Comparison of ENCODE assay signal across 1 cellular context in the genomic region with DNA sequence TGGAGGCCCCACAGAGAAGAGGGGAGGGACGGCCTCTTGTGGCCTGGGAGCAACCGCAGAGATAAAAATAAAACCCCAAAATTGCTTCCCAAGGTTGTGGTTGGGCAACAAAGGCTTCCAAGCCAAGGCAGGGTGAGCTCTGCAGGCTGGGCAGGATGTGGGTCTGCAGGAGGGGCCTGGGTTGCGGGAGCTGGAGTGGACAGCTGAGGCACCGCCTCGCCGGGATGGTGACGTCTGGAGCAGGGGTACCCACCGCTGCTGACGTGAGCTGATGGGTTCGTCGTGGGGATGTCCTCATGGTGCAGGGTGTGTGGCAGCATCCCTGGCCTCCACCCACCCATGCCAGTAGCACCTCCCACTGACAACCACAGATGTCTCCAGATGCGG.
TF ChIP-seq lines count a peak whose summit lies in the region.

No MANE protein-coding gene starts in this region.

TF ChIP-seq in WTC11, 78 proteins besides CTCF, POLR2A, EP300 and RAD21 (continued from another document):
- TF ChIP-seq, protein P1, sequence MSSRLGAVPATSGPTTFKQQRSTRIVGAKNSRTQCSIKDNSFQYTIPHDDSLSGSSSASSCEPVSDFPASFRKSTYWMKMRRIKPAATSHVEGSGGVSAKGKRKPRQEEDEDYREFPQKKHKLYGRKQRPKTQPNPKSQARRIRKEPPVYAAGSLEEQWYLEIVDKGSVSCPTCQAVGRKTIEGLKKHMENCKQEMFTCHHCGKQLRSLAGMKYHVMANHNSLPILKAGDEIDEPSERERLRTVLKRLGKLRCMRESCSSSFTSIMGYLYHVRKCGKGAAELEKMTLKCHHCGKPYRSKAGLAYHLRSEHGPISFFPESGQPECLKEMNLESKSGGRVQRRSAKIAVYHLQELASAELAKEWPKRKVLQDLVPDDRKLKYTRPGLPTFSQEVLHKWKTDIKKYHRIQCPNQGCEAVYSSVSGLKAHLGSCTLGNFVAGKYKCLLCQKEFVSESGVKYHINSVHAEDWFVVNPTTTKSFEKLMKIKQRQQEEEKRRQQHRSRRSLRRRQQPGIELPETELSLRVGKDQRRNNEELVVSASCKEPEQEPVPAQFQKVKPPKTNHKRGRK (CRISPR knock-in tag; IDR thresholded peaks at IDR 0.05; ENCODE audit: borderline replicate concordance): no peak
- TF ChIP-seq TP53 (CRISPR knock-in tag; IDR thresholded peaks at IDR 0.05) (no peak), NR3C1 (CRISPR knock-in tag; conservative IDR thresholded peaks at IDR 0.05; ENCODE audit: low read depth) (no peak), ATF2 (CRISPR knock-in tag; IDR thresholded peaks at IDR 0.05; ENCODE audit: borderline replicate concordance, low read depth) (no peak), TCF7 (CRISPR knock-in tag; IDR thresholded peaks at IDR 0.05; ENCODE audit: low read depth) (no peak), NFYB (CRISPR knock-in tag; conservative IDR thresholded peaks at IDR 0.05; ENCODE audit: low read depth) (no peak), KAT7 (CRISPR knock-in tag; IDR thresholded peaks at IDR 0.05; ENCODE audit: borderline replicate concordance) (no peak), GTF2I (CRISPR knock-in tag; conservative IDR thresholded peaks at IDR 0.05) (no peak), USF1 (CRISPR knock-in tag; IDR thresholded peaks at IDR 0.05) (no peak), CREM (CRISPR knock-in tag; IDR thresholded peaks at IDR 0.05) (no peak), MAX (CRISPR knock-in tag; IDR thresholded peaks at IDR 0.05) (no peak), NFATC4 (CRISPR knock-in tag; IDR thresholded peaks at IDR 0.05) (no peak)
